1 cellular context compared by ENCODE assay signal in the genomic region with DNA sequence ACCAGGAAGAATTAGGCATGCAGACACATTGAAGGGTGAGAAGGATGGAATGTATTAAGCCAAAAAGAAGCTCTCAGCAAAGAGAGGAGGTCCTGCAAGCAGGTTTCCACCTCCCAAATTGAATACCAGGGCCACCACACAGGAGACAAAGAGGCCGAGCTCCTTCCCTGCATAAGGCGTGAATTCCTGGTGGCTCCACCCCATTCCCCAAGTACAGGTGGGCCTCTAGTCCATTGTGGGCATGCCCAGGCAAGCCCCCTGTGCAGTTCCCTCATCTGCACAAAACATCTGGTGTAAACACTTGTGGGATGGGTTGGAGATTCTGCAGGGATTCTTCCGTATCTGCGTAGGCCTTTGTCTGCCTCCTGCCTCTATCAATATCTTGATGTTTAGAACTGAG.
TF ChIP-seq lines count a peak whose summit lies in the region.

No MANE protein-coding gene starts in this region.

TF ChIP-seq in WTC11, 78 proteins besides CTCF, POLR2A, EP300 and RAD21 (continued from another document):
- TF ChIP-seq, protein P1, sequence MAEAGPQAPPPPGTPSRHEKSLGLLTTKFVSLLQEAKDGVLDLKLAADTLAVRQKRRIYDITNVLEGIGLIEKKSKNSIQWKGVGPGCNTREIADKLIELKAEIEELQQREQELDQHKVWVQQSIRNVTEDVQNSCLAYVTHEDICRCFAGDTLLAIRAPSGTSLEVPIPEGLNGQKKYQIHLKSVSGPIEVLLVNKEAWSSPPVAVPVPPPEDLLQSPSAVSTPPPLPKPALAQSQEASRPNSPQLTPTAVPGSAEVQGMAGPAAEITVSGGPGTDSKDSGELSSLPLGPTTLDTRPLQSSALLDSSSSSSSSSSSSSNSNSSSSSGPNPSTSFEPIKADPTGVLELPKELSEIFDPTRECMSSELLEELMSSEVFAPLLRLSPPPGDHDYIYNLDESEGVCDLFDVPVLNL (CRISPR knock-in tag; IDR thresholded peaks at IDR 0.05; ENCODE audit: borderline replicate concordance, low read depth): no peak
- TF ChIP-seq, protein P2, sequence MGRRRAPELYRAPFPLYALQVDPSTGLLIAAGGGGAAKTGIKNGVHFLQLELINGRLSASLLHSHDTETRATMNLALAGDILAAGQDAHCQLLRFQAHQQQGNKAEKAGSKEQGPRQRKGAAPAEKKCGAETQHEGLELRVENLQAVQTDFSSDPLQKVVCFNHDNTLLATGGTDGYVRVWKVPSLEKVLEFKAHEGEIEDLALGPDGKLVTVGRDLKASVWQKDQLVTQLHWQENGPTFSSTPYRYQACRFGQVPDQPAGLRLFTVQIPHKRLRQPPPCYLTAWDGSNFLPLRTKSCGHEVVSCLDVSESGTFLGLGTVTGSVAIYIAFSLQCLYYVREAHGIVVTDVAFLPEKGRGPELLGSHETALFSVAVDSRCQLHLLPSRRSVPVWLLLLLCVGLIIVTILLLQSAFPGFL (CRISPR knock-in tag; IDR thresholded peaks at IDR 0.05; ENCODE audit: borderline replicate concordance): no peak
- TF ChIP-seq ZNF423 (CRISPR knock-in tag; IDR thresholded peaks at IDR 0.05): no peak
- TF ChIP-seq TCF7 (CRISPR knock-in tag; IDR thresholded peaks at IDR 0.05; ENCODE audit: low read depth): no peak
- TF ChIP-seq GTF2I (CRISPR knock-in tag; conservative IDR thresholded peaks at IDR 0.05): no peak
- TF ChIP-seq JUN (CRISPR knock-in tag; IDR thresholded peaks at IDR 0.05): no peak
- TF ChIP-seq NR1H2 (CRISPR knock-in tag; IDR thresholded peaks at IDR 0.05): no peak
